In the genomic region with DNA sequence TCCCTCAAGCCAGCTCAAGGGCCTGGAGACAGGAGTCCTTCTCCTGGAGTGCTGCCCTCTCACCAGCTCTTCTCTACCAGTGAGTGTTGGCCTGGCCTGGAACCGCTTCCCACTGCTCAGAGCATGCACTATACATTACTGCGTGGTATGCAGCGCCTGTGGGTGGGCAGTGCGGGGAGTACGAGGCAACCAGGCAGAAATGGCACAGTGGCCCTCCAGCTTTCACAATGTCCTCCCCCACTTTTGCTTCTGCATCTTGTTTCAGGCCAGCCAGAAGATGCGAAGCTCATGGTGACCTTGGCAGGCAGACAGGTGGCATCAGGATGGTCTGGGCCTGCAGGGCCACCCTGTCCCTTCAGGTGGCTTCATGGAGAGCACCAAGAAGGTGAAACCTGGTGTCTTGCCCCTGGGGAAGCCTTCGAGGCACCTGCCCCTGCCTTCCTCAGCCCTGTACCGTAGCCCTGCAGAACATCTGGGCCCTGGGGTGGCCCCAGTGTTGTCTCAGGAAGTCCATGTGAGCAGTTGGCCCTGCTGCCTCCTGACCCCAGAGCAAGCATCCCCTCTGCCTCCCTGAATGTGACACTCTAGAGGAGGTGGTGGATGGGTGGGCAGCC, we compare ENCODE assay signal across 10 cellular contexts. TPM values are rescaled to one million over a fixed set of nuclear protein-coding genes. Genes with fewer than 3 reads are reported as not detected.
DNase-seq lines count a peak whose midpoint lies in the region; ATAC-seq and TF ChIP-seq lines count a peak whose summit lies in the region.
"Had no signal": no experiment of that assay in that cellular context is flagged by ENCODE, and none has a peak within 500 bp of the region (broad histone marks: within the 10 kb centered on the region; RNA-seq: fewer than 3 reads in every experiment).

No MANE protein-coding gene starts in this region.

- in situ Hi-C loops in ACHN (cut with HindIII; ENCODE audit: low pct_ligation_motif_present, low pct_unique_long_range_greater_than_20kb, low sequenced_read_pairs) = no loop called here

- no peaks in the 10 kb centered on the region for H3K36me3 Mint-ChIP-seq in Caco-2 (ENCODE audit: insufficient read depth, unreplicated experiment)
- no peaks in the 10 kb centered on the region for H3K36me3 Mint-ChIP-seq in osteocyte (ENCODE audit: unreplicated experiment)
- H3K36me3 Mint-ChIP-seq: activated naive CD4-positive, alpha-beta T cell treated with anti-CD3 and anti-CD28 coated beads, Interleukin-2, amount 50 U/mL, for 72 hours had no signal

- H3K4me3 Mint-ChIP-seq in Caco-2 (ENCODE audit: unreplicated experiment) (peak overlapping the region; percentile 54), osteocyte (ENCODE audit: unreplicated experiment) (no peak overlapping the region)

- no peak for TF ChIP-seq CTCF in Caco-2 (IDR thresholded peaks at IDR 0.05; ENCODE audit: insufficient read depth in 1 of 2, low read depth in 1 of 2, low read length in 1 of 2, severe bottlenecking in 1 of 2, unreplicated experiment in 1 of 2)
- no peak for TF ChIP-seq CTCF in coronary artery (IDR thresholded peaks at IDR 0.05)
- no peak for TF ChIP-seq CTCF in osteocyte (IDR thresholded peaks at IDR 0.05)

- intact Hi-C loops in Caco-2 (cut with micrococcal nuclease; ENCODE audit: unreplicated experiment) = no loop called here

- DNase-seq in Caco-2 (no peak), coronary artery (ENCODE audit: low spot score) (peak; percentile 71), osteocyte (ENCODE audit: extremely low spot score, unreplicated experiment) (peak; percentile 72), ACHN (no peak), cortex of kidney (lab: John Stamatoyannopoulos, UW) (no peak), NCI-H2081 treated with DMSO at 0.1 percent for 48 hours (lab: John Stamatoyannopoulos, UW) (no peak)
- DNase-seq: NCI-H2029 treated with DMSO at 0.1 percent for 48 hours, T1000 had no signal

- H3K4me1 Mint-ChIP-seq in Caco-2 (ENCODE audit: low read depth, unreplicated experiment) (no peaks in the 10 kb centered on the region), osteocyte (ENCODE audit: unreplicated experiment) (peaks cover 5% of the 10 kb centered on the region)

- no peak overlapping the region for H3K27ac ChIP-seq in coronary artery

- POLR2A ChIA-PET in Caco-2 (lab: Charles Lee) = interaction anchor here (1.0 kb wide), 1 partner anchor 424 kb away, joined by 3 read pairs; no protein-coding TSS in a partner anchor

- H3K9me3 ChIP-seq in Caco-2 = no peaks in the 10 kb centered on the region

- CTCF ChIA-PET in Caco-2 (lab: Charles Lee) = interaction anchor here (0.5 to 1.3 kb wide), 2 partner anchors 25 to 202 kb away, joined by 3 to 8 read pairs; no protein-coding TSS in a partner anchor

- no peaks in the 10 kb centered on the region for H3K36me3 ChIP-seq in Caco-2 (ENCODE audit: control insufficient read depth, insufficient read depth, low read length)

- peak; percentile 37 for ATAC-seq in HG03108 (IDR thresholded peaks at IDR 0.05; ENCODE audit: unreplicated experiment)

- H3K27ac Mint-ChIP-seq in Caco-2 (ENCODE audit: unreplicated experiment) = no peak overlapping the region
- no peak overlapping the region for H3K27ac Mint-ChIP-seq in osteocyte (ENCODE audit: unreplicated experiment)
- H3K27ac Mint-ChIP-seq: activated naive CD4-positive, alpha-beta T cell treated with anti-CD3 and anti-CD28 coated beads, Interleukin-2, amount 50 U/mL, for 72 hours had no signal

- peaks cover 4% of the 10 kb centered on the region; the same call in 1 of the 2 replicates for H3K27me3 ChIP-seq in Caco-2 (replicated peaks; ENCODE audit: control insufficient read depth, insufficient read depth, low read length)

- no peak overlapping the region for H3K4me3 ChIP-seq in Caco-2 (ENCODE audit: low read depth, low read length)
- H3K4me3 ChIP-seq in coronary artery = no peak overlapping the region

- peaks cover 12% of the 10 kb centered on the region; the same call in 1 of the 2 replicates for H3K4me1 ChIP-seq in Caco-2

- H3K27me3 Mint-ChIP-seq in Caco-2 (ENCODE audit: insufficient read depth, unreplicated experiment) (peaks cover 28% of the 10 kb centered on the region), osteocyte (ENCODE audit: unreplicated experiment) (peaks cover 50% of the 10 kb centered on the region)

- H3K9me3 Mint-ChIP-seq in Caco-2 (ENCODE audit: unreplicated experiment) = no peaks in the 10 kb centered on the region
- no peaks in the 10 kb centered on the region for H3K9me3 Mint-ChIP-seq in osteocyte (ENCODE audit: unreplicated experiment)
- H3K9me3 Mint-ChIP-seq: activated naive CD4-positive, alpha-beta T cell treated with anti-CD3 and anti-CD28 coated beads, Interleukin-2, amount 50 U/mL, for 72 hours had no signal

- no TSS peak for BruUV-seq in Caco-2 (replicated peaks; lab: Mats Ljungman, UMichigan)

RNA-seq across cellular contexts. Expression of gene RASGEF1A, which starts 35.8 kb away (rescaled TPM):
- total RNA-seq in Caco-2 (2022) (0.57 and 0.65 TPM in 2 replicates), osteocyte (not detected in 2 replicates)

Comparison
In these comparisons a context has a peak if more than half of its experiments do, and no peak if none do; other contexts are left out.
1. DNase-seq: peak in coronary artery (single experiment) and osteocyte (single experiment); none in Caco-2 (0 of 2), ACHN (single experiment), cortex of kidney (single experiment) and NCI-H2081 treated with DMSO at 0.1 percent for 48 hours (single experiment).